1 cellular context compared by ENCODE assay signal in genomic region chr19:45010306-45010705, GRCh38.
TF ChIP-seq lines count a peak whose summit lies in the region.

No MANE protein-coding gene starts in this region.

TF ChIP-seq in K562, 482 proteins besides CTCF, POLR2A, EP300 and RAD21 (continued from another document and continues in another):
- no peak for TF ChIP-seq PATZ1 (CRISPR knock-in tag; IDR thresholded peaks at IDR 0.05; ENCODE audit: borderline replicate concordance)
- no peak for TF ChIP-seq MAFF (IDR thresholded peaks at IDR 0.05; ENCODE audit: low read length)
- TF ChIP-seq HMBOX1 (IDR thresholded peaks at IDR 0.05) = peak; percentile 67
- peak; percentile 38 for TF ChIP-seq NEUROD1 (IDR thresholded peaks at IDR 0.05; ENCODE audit: borderline replicate concordance, low read depth, low read length, partially characterized antibody)
- no peak for TF ChIP-seq ZBTB2 (IDR thresholded peaks at IDR 0.05)
- TF ChIP-seq ZBTB43 (CRISPR knock-in tag; IDR thresholded peaks at IDR 0.05) = no peak
- TF ChIP-seq NFIC (IDR thresholded peaks at IDR 0.05) = no peak
- TF ChIP-seq DACH1 (IDR thresholded peaks at IDR 0.05; ENCODE audit: partially characterized antibody) = no peak
- peak; percentile 65; the same call in 1 of the 2 replicates for TF ChIP-seq DPF2 (IDR thresholded peaks at IDR 0.05)
- peak; percentile 31; the same call in 1 of the 2 replicates for TF ChIP-seq TAL1 (IDR thresholded peaks at IDR 0.05)
- TF ChIP-seq ZFP91 (CRISPR knock-in tag; IDR thresholded peaks at IDR 0.05) = no peak
- no peak for TF ChIP-seq RBFOX2 (IDR thresholded peaks at IDR 0.05; ENCODE audit: low read depth, low read length)
- no peak for TF ChIP-seq ZNF512 (tag; IDR thresholded peaks at IDR 0.05)
- no peak for TF ChIP-seq YBX1 (IDR thresholded peaks at IDR 0.05)
- TF ChIP-seq SPI1 (IDR thresholded peaks at IDR 0.05; ENCODE audit: borderline replicate concordance, low read depth, low read length) = no peak
- TF ChIP-seq TCF15 (CRISPR knock-in tag; IDR thresholded peaks at IDR 0.05) = no peak
- TF ChIP-seq MTA1 (IDR thresholded peaks at IDR 0.05; ENCODE audit: borderline replicate concordance) = no peak; the same call in 1 of the 2 replicates
- no peak for TF ChIP-seq RHOXF2B (CRISPR knock-in tag; conservative IDR thresholded peaks at IDR 0.05)
- no peak for TF ChIP-seq PHF21A (IDR thresholded peaks at IDR 0.05; ENCODE audit: borderline replicate concordance, low read depth)
- TF ChIP-seq SMAD2 (IDR thresholded peaks at IDR 0.05; ENCODE audit: low read depth, low read length) = no peak
- no peak for TF ChIP-seq ZNF263 (CRISPR knock-in tag; IDR thresholded peaks at IDR 0.05; ENCODE audit: borderline replicate concordance)
- TF ChIP-seq ZBTB7A (IDR thresholded peaks at IDR 0.05; ENCODE audit: borderline replicate concordance, control insufficient read depth, low read depth, low read length) = no peak
- no peak for TF ChIP-seq SAFB2 (IDR thresholded peaks at IDR 0.05; ENCODE audit: borderline replicate concordance, low read depth, low read length, severe bottlenecking)
- TF ChIP-seq TAF7 (tag; IDR thresholded peaks at IDR 0.05) = no peak
- no peak for TF ChIP-seq HDAC8 (tag; IDR thresholded peaks at IDR 0.05)
- no peak for TF ChIP-seq SMARCE1 (IDR thresholded peaks at IDR 0.05)
- no peak for TF ChIP-seq ZNF143 (CRISPR knock-in tag; IDR thresholded peaks at IDR 0.05)
- no peak for TF ChIP-seq BRD4 (IDR thresholded peaks at IDR 0.05)
- no peak for TF ChIP-seq E2F6 (IDR thresholded peaks at IDR 0.05; ENCODE audit: borderline replicate concordance in 1 of 2, extremely low read depth in 1 of 2, insufficient read depth in 1 of 2, insufficient read length in 1 of 2, low read depth in 1 of 2, low read length in 1 of 2, poor library complexity in 1 of 2, severe bottlenecking in 1 of 2)
- no peak for TF ChIP-seq ZKSCAN1 (IDR thresholded peaks at IDR 0.05; ENCODE audit: low read depth, low read length)
- no peak for TF ChIP-seq ELK1 (CRISPR knock-in tag; IDR thresholded peaks at IDR 0.05)
- TF ChIP-seq NR1H2 (CRISPR knock-in tag; IDR thresholded peaks at IDR 0.05) = no peak
- TF ChIP-seq BCL6 (CRISPR knock-in tag; IDR thresholded peaks at IDR 0.05) = no peak
- peak in 1 of 2 experiments; percentile 58; a peak in 2 of 4 replicates for TF ChIP-seq RCOR1 (IDR thresholded peaks at IDR 0.05; ENCODE audit: borderline replicate concordance in 1 of 2, low read depth in 2 of 2, low read length in 2 of 2)
- TF ChIP-seq SMARCA4 (IDR thresholded peaks at IDR 0.05) = peak; percentile 48; the same call in 1 of the 2 replicates
- TF ChIP-seq JUND (IDR thresholded peaks at IDR 0.05; ENCODE audit: borderline replicate concordance, low read depth, low read length) = no peak
- no peak; the same call in 2 of the 3 replicates for TF ChIP-seq JUND (tag; IDR thresholded peaks at IDR 0.05; ENCODE audit: borderline replicate concordance, low read depth, low read length)
- TF ChIP-seq KDM2B (CRISPR knock-in tag; IDR thresholded peaks at IDR 0.05) = no peak
- no peak for TF ChIP-seq PTBP1 (IDR thresholded peaks at IDR 0.05; ENCODE audit: low read depth, low read length)
- no peak for TF ChIP-seq ZBTB11 (CRISPR knock-in tag; IDR thresholded peaks at IDR 0.05)
- no peak for TF ChIP-seq RBBP5 (IDR thresholded peaks at IDR 0.05; ENCODE audit: borderline replicate concordance, insufficient read depth, low read length, poor library complexity, severe bottlenecking)
- TF ChIP-seq TCF7L2 (IDR thresholded peaks at IDR 0.05; ENCODE audit: low read depth, low read length) = no peak
- peak; percentile 65 for TF ChIP-seq ARID1B (IDR thresholded peaks at IDR 0.05)
- no peak for TF ChIP-seq E2F5 (CRISPR knock-in tag; IDR thresholded peaks at IDR 0.05)
- TF ChIP-seq SIN3A (IDR thresholded peaks at IDR 0.05; ENCODE audit: borderline replicate concordance in 2 of 2, control insufficient read depth in 1 of 2, low read depth in 2 of 2, low read length in 2 of 2) = no peak
- TF ChIP-seq ARNT (IDR thresholded peaks at IDR 0.05) = no peak
- TF ChIP-seq ZNF655 (CRISPR knock-in tag; IDR thresholded peaks at IDR 0.05) = no peak
- no peak for TF ChIP-seq GTF2B (IDR thresholded peaks at IDR 0.05; ENCODE audit: extremely low read depth, insufficient read length)
